Comparison of ENCODE assay signal across 11 cellular contexts in the genomic region with DNA sequence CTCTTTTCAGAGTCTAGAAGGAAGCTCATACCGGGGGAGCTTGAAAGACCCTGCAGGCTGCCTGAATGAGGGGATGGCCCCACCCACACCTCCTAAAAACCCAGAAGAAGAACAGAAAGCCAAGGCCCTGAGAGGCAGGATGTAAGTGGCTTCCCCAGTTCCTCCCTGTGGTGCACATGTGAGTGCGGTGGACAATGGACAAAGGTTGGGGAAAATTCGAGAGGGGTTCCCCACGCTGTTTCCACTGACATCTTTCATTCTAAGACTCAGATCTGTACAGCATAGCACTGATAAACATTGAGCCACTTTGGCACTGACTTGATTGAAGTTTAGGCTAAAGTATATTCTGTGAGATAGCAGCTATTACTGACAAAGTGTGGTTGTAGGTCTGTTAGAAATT.
A peak's percentile ranks its signal among the peaks of the same experiment; 100 is the strongest.
DNase-seq lines count a peak whose midpoint lies in the region; ATAC-seq and TF ChIP-seq lines count a peak whose summit lies in the region.
"Had no signal": no experiment of that assay in that cellular context is flagged by ENCODE, and none has a peak within 500 bp of the region (broad histone marks: within the 10 kb centered on the region; RNA-seq: fewer than 3 reads in every experiment).

No MANE protein-coding gene starts in this region.

- DNase-seq in activated CD4-positive, alpha-beta T cell treated with anti-CD3 and anti-CD28 coated beads for 48 hours = peak; percentile 27
- DNase-seq in activated CD4-positive, alpha-beta T cell treated with anti-CD3 and anti-CD28 coated beads, Interleukin-2, amount 50 U/mL, for 4 hours = no peak
- peak; percentile 45 for DNase-seq in KBM-7
- DNase-seq in spleen = no peak
- DNase-seq in MG63 = no peak
- no peak for DNase-seq in suprapubic skin (ENCODE audit: low spot score in 2 of 2)
- no peak for DNase-seq in dedifferentiated amniotic fluid mesenchymal stem cell (ENCODE audit: extremely low spot score)

- H3K27ac ChIP-seq in spleen = peak overlapping the region in 5 of 8 donors; percentile 5 to 57 (median 34)
- no peak overlapping the region for H3K27ac ChIP-seq in suprapubic skin
- H3K27ac ChIP-seq: A549, KMS-11, vagina had no signal

- H3K36me3 ChIP-seq in spleen (peaks cover 0 to 39% (median 0%) of the 10 kb centered on the region in 6 donors), MG63 (no peaks in the 10 kb centered on the region), suprapubic skin (no peaks in the 10 kb centered on the region)

- in situ Hi-C loops in KBM-7 (cut with MboI; ENCODE audit: low pct_unique_long_range_greater_than_20kb, low sequenced_read_pairs) = no loop called here

- H3K27me3 ChIP-seq in spleen (replicated peaks in 1 of 7) (no peaks in the 10 kb centered on the region), MG63 (no peaks in the 10 kb centered on the region), suprapubic skin (no peaks in the 10 kb centered on the region)
- H3K27me3 ChIP-seq: vagina had no signal

- H3K9me3 ChIP-seq in spleen (no peaks in the 10 kb centered on the region), MG63 (no peaks in the 10 kb centered on the region), suprapubic skin (no peaks in the 10 kb centered on the region)
- H3K9me3 ChIP-seq: A549, vagina had no signal

- intact Hi-C loops in spleen (cut with DNase I; ENCODE audit: low total_unique reads) = no loop called here

- H3K4me3 ChIP-seq in spleen (no peak overlapping the region), MG63 (no peak overlapping the region), suprapubic skin (no peak overlapping the region)
- H3K4me3 ChIP-seq: A549, vagina had no signal

- H3K4me1 ChIP-seq in spleen (peaks cover 4 to 25% (median 19%) of the 10 kb centered on the region in 6 donors), suprapubic skin (no peaks in the 10 kb centered on the region)
- H3K4me1 ChIP-seq: vagina had no signal

- TF ChIP-seq POLR2A in spleen (IDR thresholded peaks at IDR 0.05) (no peak), suprapubic skin (IDR thresholded peaks at IDR 0.05) (no peak)

- TF ChIP-seq EP300 in suprapubic skin (IDR thresholded peaks at IDR 0.05) = no peak

- ATAC-seq in GM21723 (IDR thresholded peaks at IDR 0.05; ENCODE audit: unreplicated experiment) = peak; percentile 71
- ATAC-seq: A549 had no signal

- TF ChIP-seq CTCF in spleen (IDR thresholded peaks at IDR 0.05 in 8 of 11, conservative IDR thresholded peaks at IDR 0.05 in 3 of 11) (no peak), suprapubic skin (IDR thresholded peaks at IDR 0.05) (no peak)

- WGBS in spleen, 5 donors = 9 to 20% (median 11%) methylated on average over 4 of the region's 4 CpGs
- 80% methylated on average over 4 of the region's 4 CpGs for WGBS in suprapubic skin

Comparison
In these comparisons a context has a peak if more than half of its experiments do, and no peak if none do; other contexts are left out.
1. DNase-seq: peak in activated CD4-positive, alpha-beta T cell treated with anti-CD3 and anti-CD28 coated beads for 48 hours (single experiment) and KBM-7 (single experiment); none in activated CD4-positive, alpha-beta T cell treated with anti-CD3 and anti-CD28 coated beads, Interleukin-2, amount 50 U/mL, for 4 hours (0 of 2), spleen (single experiment), MG63 (single experiment), suprapubic skin (0 of 2) and dedifferentiated amniotic fluid mesenchymal stem cell (single experiment).